ENCODE assay signal across 11 cellular contexts in genomic region chr3:45110185-45110833, GRCh38. TPM values are rescaled to one million over a fixed set of nuclear protein-coding genes. Genes with fewer than 3 reads are reported as not detected.
DNase-seq lines count a peak whose midpoint lies in the region; ATAC-seq and TF ChIP-seq lines count a peak whose summit lies in the region.
"Had no signal": no experiment of that assay in that cellular context is flagged by ENCODE, and none has a peak within 500 bp of the region (broad histone marks: within the 10 kb centered on the region; RNA-seq: fewer than 3 reads in every experiment).

No MANE protein-coding gene starts in this region.

- WGBS in stomach, 5 donors: 69 to 84% (median 80%) methylated on average over 13 of the region's 13 CpGs
- 74 to 84% (median 81%) methylated on average over 13 of the region's 13 CpGs for WGBS in adrenal gland, 4 donors

- no peak for ATAC-seq in HG03378 (IDR thresholded peaks at IDR 0.05; ENCODE audit: unreplicated experiment)
- ATAC-seq: WTC11 had no signal

- H3K4me3 ChIP-seq in Peyer's patch (peak overlapping the region in 2 of 4 donors; percentile 22 to 46), stomach (no peak overlapping the region), adrenal gland (no peak overlapping the region)

- H3K27me3 ChIP-seq in Peyer's patch (no peaks in the 10 kb centered on the region), stomach (no peaks in the 10 kb centered on the region), adrenal gland (no peaks in the 10 kb centered on the region)
- H3K27me3 ChIP-seq: BE2C had no signal

- H3K27ac Mint-ChIP-seq in activated naive CD4-positive, alpha-beta T cell treated with anti-CD3 and anti-CD28 coated beads, Interleukin-2, amount 50 U/mL, for 24 hours: no peak overlapping the region
- H3K27ac Mint-ChIP-seq: WTC11 had no signal

- TF ChIP-seq CTCF in Peyer's patch (IDR thresholded peaks at IDR 0.05) (no peak), stomach (IDR thresholded peaks at IDR 0.05) (no peak), adrenal gland (IDR thresholded peaks at IDR 0.05) (no peak)

- H3K9me3 ChIP-seq in Peyer's patch: no peaks in the 10 kb centered on the region
- H3K9me3 ChIP-seq in stomach: no peaks in the 10 kb centered on the region
- no peaks in the 10 kb centered on the region for H3K9me3 ChIP-seq in adrenal gland (replicated peaks in 1 of 3)
- H3K9me3 ChIP-seq: BE2C had no signal

- peaks cover 80% of the 10 kb centered on the region for H3K4me1 Mint-ChIP-seq in activated naive CD4-positive, alpha-beta T cell treated with anti-CD3 and anti-CD28 coated beads, Interleukin-2, amount 50 U/mL, for 24 hours
- H3K4me1 Mint-ChIP-seq: WTC11 had no signal

- H3K27me3 Mint-ChIP-seq in activated naive CD4-positive, alpha-beta T cell treated with anti-CD3 and anti-CD28 coated beads, Interleukin-2, amount 50 U/mL, for 24 hours: no peaks in the 10 kb centered on the region

- H3K27ac ChIP-seq in Peyer's patch: peak overlapping the region in 3 of 4 donors; percentile 63 to 98 (median 85)
- peak overlapping the region in 3 of 5 donors; percentile 10 to 61 (median 60) for H3K27ac ChIP-seq in stomach
- H3K27ac ChIP-seq in adrenal gland: no peak overlapping the region

- TF ChIP-seq EP300 in stomach (IDR thresholded peaks at IDR 0.05): no peak

- no peaks in the 10 kb centered on the region for H3K36me3 Mint-ChIP-seq in activated naive CD4-positive, alpha-beta T cell treated with anti-CD3 and anti-CD28 coated beads, Interleukin-2, amount 50 U/mL, for 24 hours

- intact Hi-C loops in stomach (cut with DNase I; ENCODE audit: low total_unique reads): no loop called here
- intact Hi-C loops in adrenal gland (cut with DNase I): no loop called here

- peak overlapping the region; percentile 68 for H3K4me3 Mint-ChIP-seq in activated naive CD4-positive, alpha-beta T cell treated with anti-CD3 and anti-CD28 coated beads, Interleukin-2, amount 50 U/mL, for 24 hours
- H3K4me3 Mint-ChIP-seq: WTC11 had no signal

- DNase-seq in activated naive CD4-positive, alpha-beta T cell treated with anti-CD3 and anti-CD28 coated beads, Interleukin-2, amount 50 U/mL, for 16 hours: no peak
- DNase-seq in Peyer's patch (peak in 2 of 3 donors; percentile 73 to 80), stomach (no peak), SK-N-DZ (ENCODE audit: low spot score) (no peak), adrenal gland (no peak)
- peak; percentile 67 for DNase-seq in central memory CD4-positive, alpha-beta T cell
- DNase-seq: BE2C, mesendoderm had no signal

- TF ChIP-seq POLR2A in Peyer's patch (IDR thresholded peaks at IDR 0.05) (peak in 1 of 2 donors; percentile 34), stomach (IDR thresholded peaks at IDR 0.05) (no peak), adrenal gland (IDR thresholded peaks at IDR 0.05) (no peak)

- H3K9me3 Mint-ChIP-seq in activated naive CD4-positive, alpha-beta T cell treated with anti-CD3 and anti-CD28 coated beads, Interleukin-2, amount 50 U/mL, for 24 hours: no peaks in the 10 kb centered on the region
- H3K9me3 Mint-ChIP-seq: WTC11 had no signal

- peaks cover 0 to 14% (median 2%) of the 10 kb centered on the region in 4 donors for H3K4me1 ChIP-seq in Peyer's patch
- peaks cover 0 to 48% (median 19%) of the 10 kb centered on the region in 4 donors for H3K4me1 ChIP-seq in stomach
- no peaks in the 10 kb centered on the region for H3K4me1 ChIP-seq in adrenal gland (replicated peaks in 1 of 2)
- H3K4me1 ChIP-seq: BE2C had no signal

- peaks cover 0 to 14% (median 0%) of the 10 kb centered on the region in 3 donors for H3K36me3 ChIP-seq in Peyer's patch
- H3K36me3 ChIP-seq in stomach: peaks cover 0 to 57% (median 25%) of the 10 kb centered on the region in 4 donors
- H3K36me3 ChIP-seq in adrenal gland (replicated peaks in 1 of 2): no peaks in the 10 kb centered on the region
- H3K36me3 ChIP-seq: BE2C had no signal

RNA-seq across cellular contexts. Expression of gene CDCP1, which starts 35.9 kb away (rescaled TPM):
- total RNA-seq in Peyer's patch: 10 to 100 TPM; 29.7 to 68.3 (median 61.5) TPM
- 10 to 100 TPM in 2 of 5 donors, 1 to 10 TPM in 3; 4.1 to 24.5 (median 8.4) TPM for total RNA-seq in stomach
- 1 to 10 TPM; 4.1 to 9.9 (median 7.8) TPM for polyA plus RNA-seq in stomach
- polyA plus RNA-seq in SK-N-DZ (2014; cell fraction: cytosol; rRNA removed): not detected in 2 replicates
- polyA plus RNA-seq in SK-N-DZ (2014; cell fraction: nucleus; rRNA removed): not detected in 2 replicates
- total RNA-seq in adrenal gland: 1 to 10 TPM in 7 of 8 donors, under 1 TPM in 1; 0.42 to 4.3 (median 2.7) TPM
- under 1 TPM; 0.27 to 0.79 (median 0.40) TPM for polyA plus RNA-seq in adrenal gland

Comparison
In these comparisons a context has a peak if more than half of its experiments do, and no peak if none do; other contexts are left out.
1. DNase-seq: peak in Peyer's patch (2 of 3) and central memory CD4-positive, alpha-beta T cell (single experiment); none in activated naive CD4-positive, alpha-beta T cell treated with anti-CD3 and anti-CD28 coated beads, Interleukin-2, amount 50 U/mL, for 16 hours (single experiment), stomach (single experiment), SK-N-DZ (single experiment) and adrenal gland (0 of 7).
2. H3K27ac ChIP-seq: peak in Peyer's patch (3 of 4) and stomach (3 of 5); none in adrenal gland (0 of 5).